ENCODE assay signal across 6 cellular contexts in genomic region chr2:86839871-86840548, GRCh38. TPM values are rescaled to one million over a fixed set of nuclear protein-coding genes. Genes with fewer than 3 reads are reported as not detected.
"Had no signal": no experiment of that assay in that cellular context is flagged by ENCODE, and none has a peak within 500 bp of the region (broad histone marks: within the 10 kb centered on the region; RNA-seq: fewer than 3 reads in every experiment).

No MANE protein-coding gene starts in this region.

RNA-seq across cellular contexts. Expression of gene CD8B, which starts 21.7 kb away (rescaled TPM):
- total RNA-seq: ascending aorta, cardiac muscle cell, chondrocyte, MCF 10A, OCI-LY7, PC-9 had no signal
- polyA plus RNA-seq: cardiac muscle cell had no signal

RNA-seq across cellular contexts. Expression of gene CD8A, which starts 49.3 kb away (rescaled TPM):
- total RNA-seq: cardiac muscle cell, chondrocyte, MCF 10A, OCI-LY7 had no signal
- polyA plus RNA-seq: cardiac muscle cell had no signal
